In the genomic region with DNA sequence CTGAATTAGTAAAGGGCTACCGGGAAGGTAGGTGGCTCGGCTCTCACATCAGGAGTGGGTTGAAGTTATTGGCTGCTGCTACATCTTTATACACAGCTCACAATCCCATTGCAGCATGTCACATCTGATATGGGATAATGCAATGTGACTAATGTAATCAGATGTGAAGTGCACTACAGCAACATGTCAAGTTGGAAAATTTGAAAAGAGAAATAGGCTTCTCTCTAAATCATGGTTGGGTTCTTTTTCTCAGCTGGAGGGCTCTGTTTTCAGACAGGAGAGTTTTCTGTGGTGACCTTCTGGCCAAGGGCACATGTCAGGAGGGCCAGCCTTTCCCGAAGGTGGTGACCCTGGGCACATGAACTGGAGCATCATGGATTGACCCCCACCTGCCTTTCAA, we compare ENCODE assay signal across 26 cellular contexts.
A peak's percentile ranks its signal among the peaks of the same experiment; 100 is the strongest.
DNase-seq lines count a peak whose midpoint lies in the region; ATAC-seq, FAIRE-seq and TF ChIP-seq lines count a peak whose summit lies in the region.
"Had no signal": no experiment of that assay in that cellular context is flagged by ENCODE, and none has a peak within 500 bp of the region (broad histone marks: within the 10 kb centered on the region; RNA-seq: fewer than 3 reads in every experiment).

No MANE protein-coding gene starts in this region.

- H3K27me3 Mint-ChIP-seq in neural progenitor cell (ENCODE audit: insufficient read depth, low read depth): peaks cover 8% of the 10 kb centered on the region
- H3K27me3 Mint-ChIP-seq: CD4-positive, CD25-positive, alpha-beta regulatory T cell had no signal

- no peaks in the 10 kb centered on the region for H3K9me2 ChIP-seq in neural cell (ENCODE audit: insufficient read depth, low read length)

- DNase-seq in SK-N-DZ (ENCODE audit: low spot score) (peak; percentile 16), foreskin fibroblast (no peak), pancreas (no peak), neural progenitor cell (ENCODE audit: low spot score) (no peak)
- DNase-seq: 8988T; ACHN; BE2C; C1 segment of cervical spinal cord; CD4-positive, alpha-beta memory T cell; CD4-positive, CD25-positive, alpha-beta regulatory T cell; CD8-positive, alpha-beta memory T cell; COR-L47; DMS 273 treated with DMSO at 0.1 percent for 48 hours; DMS153; DMS53; DMS79; DND-41; EL; GDM1 had no signal

- no peaks in the 10 kb centered on the region for H3K36me3 ChIP-seq in neural cell (ENCODE audit: insufficient read depth, low read length)
- H3K36me3 ChIP-seq in pancreas: no peaks in the 10 kb centered on the region
- H3K36me3 ChIP-seq in neural progenitor cell: no peaks in the 10 kb centered on the region
- H3K36me3 ChIP-seq: BE2C, BLaER1 had no signal

- no peak overlapping the region for H3K4me3 Mint-ChIP-seq in neural progenitor cell
- H3K4me3 Mint-ChIP-seq: CD14-positive monocyte; CD4-positive, alpha-beta memory T cell; CD4-positive, CD25-positive, alpha-beta regulatory T cell; CD8-positive, alpha-beta memory T cell had no signal

- H3K79me2 ChIP-seq in neural cell (replicated peaks; ENCODE audit: insufficient read depth, low read length) (no peaks in the 10 kb centered on the region), neural progenitor cell (ENCODE audit: low read depth) (no peaks in the 10 kb centered on the region)

- peaks cover 4% of the 10 kb centered on the region for H3K36me3 Mint-ChIP-seq in neural progenitor cell
- H3K36me3 Mint-ChIP-seq: CD14-positive monocyte; CD4-positive, alpha-beta memory T cell; CD4-positive, CD25-positive, alpha-beta regulatory T cell; CD8-positive, alpha-beta memory T cell had no signal

- H3K27ac ChIP-seq in neural cell (ENCODE audit: low read length) (no peak overlapping the region), pancreas (no peak overlapping the region), neural progenitor cell (no peak overlapping the region)
- H3K27ac ChIP-seq: BLaER1 had no signal

- no peaks in the 10 kb centered on the region for H3F3A ChIP-seq in neural cell (ENCODE audit: insufficient read depth, low read length, poor library complexity, severe bottlenecking)
- H3F3A ChIP-seq in neural progenitor cell (ENCODE audit: low read depth): no peaks in the 10 kb centered on the region

- intact Hi-C loops in pancreas (cut with DNase I): no loop called here

- TF ChIP-seq CTCF in neural cell (IDR thresholded peaks at IDR 0.05; ENCODE audit: poor library complexity, severe bottlenecking): no peak
- TF ChIP-seq CTCF in foreskin fibroblast (IDR thresholded peaks at IDR 0.05; ENCODE audit: low read depth, low read length): no peak
- TF ChIP-seq CTCF in pancreas (IDR thresholded peaks at IDR 0.05): no peak
- no peak for TF ChIP-seq CTCF in neural progenitor cell (IDR thresholded peaks at IDR 0.05)

- TF ChIP-seq EP300 in neural cell (conservative IDR thresholded peaks at IDR 0.05; ENCODE audit: poor library complexity, severe bottlenecking): peak; percentile 68

- H3K4me3 ChIP-seq in neural cell (ENCODE audit: low read length) (no peak overlapping the region), foreskin fibroblast (ENCODE audit: low read depth in 1 of 2, low read length in 2 of 2) (no peak overlapping the region), pancreas (no peak overlapping the region), neural progenitor cell (no peak overlapping the region)
- H3K4me3 ChIP-seq: BLaER1, GM12878 had no signal

- no peak overlapping the region for H3K27ac Mint-ChIP-seq in neural progenitor cell
- H3K27ac Mint-ChIP-seq: CD14-positive monocyte; CD4-positive, alpha-beta memory T cell; CD4-positive, CD25-positive, alpha-beta regulatory T cell; CD8-positive, alpha-beta memory T cell had no signal

- H3K9ac ChIP-seq in neural cell (ENCODE audit: low read length) (no peak overlapping the region), neural progenitor cell (no peak overlapping the region)
- H3K9ac ChIP-seq: BLaER1 had no signal

- peaks cover 19% of the 10 kb centered on the region for H3K4me1 Mint-ChIP-seq in neural progenitor cell
- H3K4me1 Mint-ChIP-seq: CD14-positive monocyte; CD4-positive, alpha-beta memory T cell; CD4-positive, CD25-positive, alpha-beta regulatory T cell; CD8-positive, alpha-beta memory T cell had no signal

- no peaks in the 10 kb centered on the region for H3K27me3 ChIP-seq in neural cell (ENCODE audit: insufficient read depth, low read depth, low read length)
- H3K27me3 ChIP-seq in pancreas: no peaks in the 10 kb centered on the region
- H3K27me3 ChIP-seq in neural progenitor cell: no peaks in the 10 kb centered on the region
- H3K27me3 ChIP-seq: BE2C, BLaER1 had no signal

- H3K4me2 ChIP-seq in neural cell (ENCODE audit: low read length): no peak overlapping the region
- H3K4me2 ChIP-seq in neural progenitor cell: no peak overlapping the region
- H3K4me2 ChIP-seq: BLaER1 had no signal

- no peak for FAIRE-seq in pancreas (lab: Jason Lieb, UNC)
- FAIRE-seq: A204.1, GM12878, GM12892, GM18507 had no signal

- no peaks in the 10 kb centered on the region for H4K20me1 ChIP-seq in neural cell (ENCODE audit: insufficient read depth)
- no peaks in the 10 kb centered on the region for H4K20me1 ChIP-seq in neural progenitor cell (ENCODE audit: low read depth)
- H4K20me1 ChIP-seq: BLaER1 had no signal

- H3K9me3 ChIP-seq in neural cell (ENCODE audit: low read length) (no peaks in the 10 kb centered on the region), pancreas (no peaks in the 10 kb centered on the region), neural progenitor cell (ENCODE audit: low read depth) (no peaks in the 10 kb centered on the region)
- H3K9me3 ChIP-seq: BE2C, BLaER1 had no signal

- H3K4me1 ChIP-seq in pancreas: no peaks in the 10 kb centered on the region
- peaks cover 9% of the 10 kb centered on the region for H3K4me1 ChIP-seq in neural progenitor cell
- H3K4me1 ChIP-seq: BE2C, BLaER1 had no signal

- 67 to 68% methylated on average over 3 of the region's 3 CpGs for WGBS in pancreas, 2 donors

- no peak for ATAC-seq in pancreas
- ATAC-seq: GM12878 had no signal

- H2AFZ ChIP-seq in neural cell (ENCODE audit: low read depth, low read length) (no peak overlapping the region), neural progenitor cell (replicated peaks) (no peak overlapping the region)

- peaks cover 16% of the 10 kb centered on the region for H3K9me3 Mint-ChIP-seq in neural progenitor cell
- H3K9me3 Mint-ChIP-seq: CD8-positive, alpha-beta memory T cell had no signal

- TF ChIP-seq RAD21 in neural cell (conservative IDR thresholded peaks at IDR 0.05): peak; percentile 7

TF ChIP-seq in neural cell, 6 proteins besides CTCF, POLR2A, EP300 and RAD21:
- no peak for TF ChIP-seq TAF1 (IDR thresholded peaks at IDR 0.05; ENCODE audit: low read depth)
- peak; percentile 80 for TF ChIP-seq POLR2AphosphoS5 (IDR thresholded peaks at IDR 0.05)
